In the genomic region with DNA sequence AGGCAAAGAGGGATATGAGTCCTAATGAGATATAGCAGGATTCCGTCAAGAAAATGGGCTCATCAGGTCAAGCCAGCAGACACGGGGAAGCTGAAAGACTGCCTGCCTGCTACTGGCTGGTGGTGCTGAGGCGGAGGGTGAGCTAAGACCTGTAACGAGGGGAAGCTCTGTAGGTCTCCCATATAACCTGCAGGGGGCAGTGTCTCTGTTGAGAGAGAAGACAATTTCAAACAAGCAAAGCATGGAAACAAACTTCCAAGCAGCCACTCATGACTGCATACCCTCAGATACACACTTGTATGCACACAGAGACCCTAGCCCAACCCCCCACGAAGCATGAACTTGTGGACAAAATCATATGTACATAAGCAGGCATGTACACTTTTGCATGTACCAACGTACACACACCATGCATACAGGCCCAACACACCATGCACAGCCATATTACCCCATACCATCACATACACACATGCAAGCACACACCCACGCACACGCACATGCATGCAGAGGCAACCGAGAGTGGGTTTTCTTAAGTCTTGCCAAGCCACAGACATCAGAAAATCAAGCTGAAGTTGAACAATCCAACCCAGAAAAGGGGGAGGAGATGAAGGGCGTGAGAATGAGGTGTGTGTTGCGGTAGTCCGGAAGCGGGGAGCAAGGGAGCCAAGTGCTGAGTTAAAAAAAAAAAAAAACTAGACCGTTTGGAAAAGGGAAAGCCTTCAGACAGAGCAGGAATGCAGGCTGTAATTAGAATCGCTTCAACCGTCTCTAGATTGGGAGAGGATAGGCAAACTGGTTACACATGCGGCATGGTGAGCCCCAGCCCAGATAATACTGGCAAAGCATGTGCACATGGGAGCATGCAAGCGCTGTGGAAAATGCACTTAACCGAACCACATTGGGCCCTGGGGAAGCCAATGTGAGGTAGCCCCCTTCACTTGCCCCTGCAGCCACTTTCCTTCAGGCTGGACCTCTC, we compare ENCODE assay signal across 7 cellular contexts.
A peak's percentile ranks its signal among the peaks of the same experiment; 100 is the strongest.
DNase-seq lines count a peak whose midpoint lies in the region; ATAC-seq lines count a peak whose summit lies in the region.

No MANE protein-coding gene starts in this region.

- H3K9me3 Mint-ChIP-seq in activated T-helper 2 cell treated with anti-CD3 and anti-CD28 coated beads, Interferon-gamma antibody, Interleukin-2, Interleukin-4, amounts not matched to agents 10 μg/mL and 5 μg/mL and 100 μg/mL, durations not matched to agents 14 hours and 24 hours and 36 hours: no peaks in the 10 kb centered on the region

- H3K4me3 Mint-ChIP-seq in activated T-helper 2 cell treated with anti-CD3 and anti-CD28 coated beads, Interferon-gamma antibody, Interleukin-2, Interleukin-4, amounts not matched to agents 10 μg/mL and 5 μg/mL and 100 μg/mL, durations not matched to agents 14 hours and 24 hours and 36 hours (ENCODE audit: low read depth): no peak overlapping the region

- ATAC-seq in sciatic nerve: peak; percentile 74

- H3K27ac Mint-ChIP-seq in activated T-helper 2 cell treated with anti-CD3 and anti-CD28 coated beads, Interferon-gamma antibody, Interleukin-2, Interleukin-4, amounts not matched to agents 10 μg/mL and 5 μg/mL and 100 μg/mL, durations not matched to agents 14 hours and 24 hours and 36 hours: no peak overlapping the region

- DNase-seq in G401 (ENCODE audit: low spot score) (peak; percentile 27), HCEC 1CT (peak; percentile 10), NCI-H2227 treated with DMSO at 0.1 percent for 48 hours (lab: John Stamatoyannopoulos, UW) (peak; percentile 42), glomerular endothelial cell (ENCODE audit: extremely low read depth, low read depth, low spot score) (peak; percentile 7), sciatic nerve (ENCODE audit: low spot score) (no peak), NCI-H2029 (lab: John Stamatoyannopoulos, UW) (no peak)
- peak; percentile 8 for DNase-seq in activated T-helper 2 cell treated with anti-CD3 and anti-CD28 coated beads, Interferon-gamma antibody, Interleukin-2, Interleukin-4, amounts not matched to agents 10 μg/mL and 5 μg/mL and 100 μg/mL, durations not matched to agents 14 hours and 24 hours and 36 hours (ENCODE audit: low spot score)

- no peaks in the 10 kb centered on the region for H3K36me3 Mint-ChIP-seq in activated T-helper 2 cell treated with anti-CD3 and anti-CD28 coated beads, Interferon-gamma antibody, Interleukin-2, Interleukin-4, amounts not matched to agents 10 μg/mL and 5 μg/mL and 100 μg/mL, durations not matched to agents 14 hours and 24 hours and 36 hours (ENCODE audit: low read depth)

- in situ Hi-C loops in G401 (cut with HindIII; ENCODE audit: low sequenced_read_pairs): no loop called here

- intact Hi-C loops in activated T-helper 2 cell treated with anti-CD3 and anti-CD28 coated beads, Interferon-gamma antibody, Interleukin-2, Interleukin-4, amounts not matched to agents 10 μg/mL and 5 μg/mL and 100 μg/mL, durations not matched to agents 14 hours and 24 hours and 36 hours (cut with micrococcal nuclease): loop anchor here (2.0 kb wide), 1 partner anchor 129 kb away; no protein-coding TSS in a partner anchor
- intact Hi-C loops in sciatic nerve (cut with DNase I): no loop called here

- H3K4me1 Mint-ChIP-seq in activated T-helper 2 cell treated with anti-CD3 and anti-CD28 coated beads, Interferon-gamma antibody, Interleukin-2, Interleukin-4, amounts not matched to agents 10 μg/mL and 5 μg/mL and 100 μg/mL, durations not matched to agents 14 hours and 24 hours and 36 hours (ENCODE audit: low read depth): no peaks in the 10 kb centered on the region

- no peaks in the 10 kb centered on the region for H3K27me3 Mint-ChIP-seq in activated T-helper 2 cell treated with anti-CD3 and anti-CD28 coated beads, Interferon-gamma antibody, Interleukin-2, Interleukin-4, amounts not matched to agents 10 μg/mL and 5 μg/mL and 100 μg/mL, durations not matched to agents 14 hours and 24 hours and 36 hours (ENCODE audit: low read depth)

Comparison
In these comparisons a context has a peak if more than half of its experiments do, and no peak if none do; other contexts are left out.
1. DNase-seq: peak in G401 (single experiment), HCEC 1CT (single experiment), NCI-H2227 treated with DMSO at 0.1 percent for 48 hours (single experiment), activated T-helper 2 cell treated with anti-CD3 and anti-CD28 coated beads, Interferon-gamma antibody, Interleukin-2, Interleukin-4, amounts not matched to agents 10 μg/mL and 5 μg/mL and 100 μg/mL, durations not matched to agents 14 hours and 24 hours and 36 hours (single experiment) and glomerular endothelial cell (single experiment); none in sciatic nerve (single experiment) and NCI-H2029 (single experiment).